In the genomic region with DNA sequence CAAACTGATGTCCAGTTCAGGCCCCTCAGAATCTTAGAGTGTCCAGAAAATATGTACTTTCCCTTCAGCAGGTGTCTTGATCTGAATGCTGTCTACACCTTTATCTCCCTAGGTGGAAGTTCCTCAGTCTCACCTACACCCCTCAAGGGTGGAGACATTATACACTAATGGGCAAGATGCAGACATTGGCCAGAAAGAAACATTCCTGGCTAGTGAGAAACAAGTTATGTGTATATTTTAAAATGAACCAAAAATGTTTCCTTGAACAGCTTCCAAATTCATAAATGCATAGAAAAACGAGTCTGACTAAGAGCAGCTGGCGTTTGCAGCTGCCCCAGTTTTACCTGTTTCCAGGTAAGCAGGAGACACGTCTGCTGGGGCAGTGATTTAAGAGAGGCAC, we compare ENCODE assay signal across 19 cellular contexts.
DNase-seq lines count a peak whose midpoint lies in the region; ATAC-seq, FAIRE-seq and TF ChIP-seq lines count a peak whose summit lies in the region.
"Had no signal": no experiment of that assay in that cellular context is flagged by ENCODE, and none has a peak within 500 bp of the region (broad histone marks: within the 10 kb centered on the region; RNA-seq: fewer than 3 reads in every experiment).

No MANE protein-coding gene starts in this region.

- intact Hi-C loops in PC-3 (cut with micrococcal nuclease), result no loop called here

- no TSS peak for BruUV-seq in PC-3 (replicated peaks; lab: Mats Ljungman, UMichigan)

- peak; percentile 34 for FAIRE-seq in keratinocyte (lab: Jason Lieb, UNC)
- FAIRE-seq: GM12878, GM19239, H1 had no signal

- no peak for ATAC-seq in PC-3
- peak; percentile 48 for ATAC-seq in esophagus mucosa
- ATAC-seq: GM12878 had no signal

- H3K36me3 ChIP-seq in PC-3 (ENCODE audit: low read depth, low read length), result no peaks in the 10 kb centered on the region
- H3K36me3 ChIP-seq in keratinocyte (ENCODE audit: control insufficient read depth in 2 of 2, extremely low read depth in 1 of 2, insufficient read depth in 2 of 2, low read length in 2 of 2), result no peaks in the 10 kb centered on the region
- no peaks in the 10 kb centered on the region for H3K36me3 ChIP-seq in CD8-positive, alpha-beta memory T cell (ENCODE audit: insufficient read depth, low read length)

- dilution Hi-C loops in keratinocyte (cut with MboI; ENCODE audit: extremely low pct_ligation_motif_present, low sequenced_read_pairs), result no loop called here

- H3K27ac ChIP-seq in PC-3 (ENCODE audit: low read length), result no peak overlapping the region
- H3K27ac ChIP-seq in RWPE1, result no peak overlapping the region
- no peak overlapping the region for H3K27ac ChIP-seq in keratinocyte (ENCODE audit: control insufficient read depth, insufficient read depth, low read length)
- H3K27ac ChIP-seq in CD8-positive, alpha-beta memory T cell (ENCODE audit: low read depth, low read length), result no peak overlapping the region
- H3K27ac ChIP-seq: GM23248 had no signal

- peaks cover 0 to 7% (median 2%) of the 10 kb centered on the region in 5 donors for H3K9me3 Mint-ChIP-seq in CD8-positive, alpha-beta memory T cell

- no peaks in the 10 kb centered on the region for H3F3A ChIP-seq in PC-3 (ENCODE audit: low read length, unreplicated experiment)

- DNase-seq in PC-3 (peak; percentile 7), RWPE1 (ENCODE audit: low spot score) (peak; percentile 33), keratinocyte (ENCODE audit: low read depth, low spot score) (peak; percentile 28), NCI-H1930 (lab: John Stamatoyannopoulos, UW) (no peak)
- DNase-seq in NK-92 treated with Interleukin-12 subunit alpha and Interleukin-12 subunit beta, amount 100 ng/mL, for 24 hours (lab: John Stamatoyannopoulos, UW), result no peak
- no peak for DNase-seq in CD8-positive, alpha-beta memory T cell
- DNase-seq: C1 segment of cervical spinal cord; Caco-2; CD4-positive, alpha-beta memory T cell; DMS153; DND-41; GDM1; GM23248; H7; HCEC 1CT had no signal

- no peaks in the 10 kb centered on the region for H3K4me1 ChIP-seq in PC-3 (ENCODE audit: insufficient read depth, low read length)
- H3K4me1 ChIP-seq in keratinocyte (ENCODE audit: control insufficient read depth, extremely low read depth, insufficient read depth, low read length), result peaks cover 18% of the 10 kb centered on the region
- no peaks in the 10 kb centered on the region for H3K4me1 ChIP-seq in CD8-positive, alpha-beta memory T cell (ENCODE audit: insufficient read depth, low read length)
- H3K4me1 ChIP-seq: Caco-2 had no signal

- H3K9ac ChIP-seq in PC-3 (ENCODE audit: low read length) (no peak overlapping the region), keratinocyte (ENCODE audit: control insufficient read depth, extremely low read depth, insufficient read depth, low read length) (no peak overlapping the region)
- H3K9ac ChIP-seq: GM23248 had no signal

- H3K4me2 ChIP-seq in PC-3 (ENCODE audit: low read length), result no peak overlapping the region
- H3K4me2 ChIP-seq in keratinocyte (ENCODE audit: control insufficient read depth, extremely low read depth, insufficient read depth, low read depth, low read length), result peak overlapping the region; percentile 29

- H3K9me2 ChIP-seq in PC-3 (replicated peaks; ENCODE audit: low read length), result no peaks in the 10 kb centered on the region

- no peaks in the 10 kb centered on the region for H3K9me3 ChIP-seq in PC-3 (ENCODE audit: low read length)
- H3K9me3 ChIP-seq in keratinocyte (ENCODE audit: control insufficient read depth, low read depth, low read length), result no peaks in the 10 kb centered on the region
- H3K9me3 ChIP-seq in CD8-positive, alpha-beta memory T cell (ENCODE audit: low read length), result no peaks in the 10 kb centered on the region

- no peak overlapping the region for H3K4me3 ChIP-seq in PC-3 (ENCODE audit: low read length)
- H3K4me3 ChIP-seq in keratinocyte (ENCODE audit: control insufficient read depth in 2 of 3, extremely low read depth in 1 of 3, insufficient read depth in 2 of 3, low read depth in 1 of 3, low read length in 3 of 3), result no peak overlapping the region
- no peak overlapping the region for H3K4me3 ChIP-seq in CD8-positive, alpha-beta memory T cell (ENCODE audit: low read length)
- H3K4me3 ChIP-seq: GM12878, GM23248 had no signal

- H3K36me3 Mint-ChIP-seq in CD8-positive, alpha-beta memory T cell, result no peaks in the 10 kb centered on the region
- H3K36me3 Mint-ChIP-seq: CD4-positive, alpha-beta memory T cell had no signal

- no peak overlapping the region for H3K4me3 Mint-ChIP-seq in CD8-positive, alpha-beta memory T cell
- H3K4me3 Mint-ChIP-seq: CD4-positive, alpha-beta memory T cell had no signal

- TF ChIP-seq CTCF in PC-3 (conservative IDR thresholded peaks at IDR 0.05; ENCODE audit: low read depth, low read length), result no peak
- no peak for TF ChIP-seq CTCF in RWPE1 (conservative IDR thresholded peaks at IDR 0.05; ENCODE audit: low read depth)
- no peak for TF ChIP-seq CTCF in keratinocyte (optimal IDR thresholded peaks at IDR 0.05 in 1 of 3, IDR thresholded peaks at IDR 0.05 in 1 of 3, conservative IDR thresholded peaks at IDR 0.05 in 1 of 3; ENCODE audit: extremely low read depth in 1 of 3, insufficient read depth in 2 of 3, low read length in 3 of 3)

- peaks cover 38% of the 10 kb centered on the region for H3K27me3 ChIP-seq in PC-3 (ENCODE audit: low read length)
- no peaks in the 10 kb centered on the region for H3K27me3 ChIP-seq in keratinocyte (ENCODE audit: control insufficient read depth, extremely low read depth, insufficient read depth, low read length)
- no peaks in the 10 kb centered on the region for H3K27me3 ChIP-seq in CD8-positive, alpha-beta memory T cell (ENCODE audit: insufficient read depth, low read length, poor library complexity, severe bottlenecking)

- H3K79me2 ChIP-seq in PC-3 (ENCODE audit: low read length) (no peaks in the 10 kb centered on the region), keratinocyte (ENCODE audit: control insufficient read depth, insufficient read depth, low read length) (no peaks in the 10 kb centered on the region)

- H3K27me3 Mint-ChIP-seq in CD8-positive, alpha-beta memory T cell, result peaks cover 5 to 47% of the 10 kb centered on the region in 2 donors

- H2AFZ ChIP-seq in PC-3 (ENCODE audit: low read length), result no peak overlapping the region
- H2AFZ ChIP-seq in keratinocyte (ENCODE audit: control insufficient read depth, low read length), result no peak overlapping the region
- H2AFZ ChIP-seq: GM23248 had no signal

- no peaks in the 10 kb centered on the region for H3K9me1 ChIP-seq in keratinocyte (ENCODE audit: control insufficient read depth, extremely low read depth, insufficient read depth, low read length)

- no peak overlapping the region for H3K27ac Mint-ChIP-seq in CD8-positive, alpha-beta memory T cell
- H3K27ac Mint-ChIP-seq: CD4-positive, alpha-beta memory T cell had no signal

- H3K4me1 Mint-ChIP-seq in CD8-positive, alpha-beta memory T cell, result no peaks in the 10 kb centered on the region

- CTCF ChIA-PET in PC-3 (lab: Charles Lee) (no interaction called here), RWPE1 (lab: Yijun Ruan, JAX) (no interaction called here)
- CTCF ChIA-PET in CD8-positive, alpha-beta memory T cell (lab: Charles Lee), result no interaction called here

- H4K20me1 ChIP-seq in PC-3 (ENCODE audit: low read length) (no peaks in the 10 kb centered on the region), keratinocyte (ENCODE audit: control insufficient read depth, extremely low read depth, insufficient read depth, low read length) (no peaks in the 10 kb centered on the region)

- POLR2A ChIA-PET in PC-3 (lab: Charles Lee; ENCODE audit: unreplicated experiment) (no interaction called here), RWPE1 (lab: Yijun Ruan, JAX; ENCODE audit: low non-redundant PET) (no interaction called here)
- POLR2A ChIA-PET in CD8-positive, alpha-beta memory T cell (lab: Charles Lee), result no interaction called here

Comparison
In these comparisons a context has a peak if more than half of its experiments do, and no peak if none do; other contexts are left out.
1. DNase-seq: peak in PC-3 (single experiment), RWPE1 (single experiment) and keratinocyte (single experiment); none in NCI-H1930 (0 of 2), NK-92 treated with Interleukin-12 subunit alpha and Interleukin-12 subunit beta, amount 100 ng/mL, for 24 hours (single experiment) and CD8-positive, alpha-beta memory T cell (0 of 5).